In genomic region chr1:245512980-245513578, GRCh38 we compare ENCODE assay signal across 9 cellular contexts.
A peak's percentile ranks its signal among the peaks of the same experiment; 100 is the strongest.
DNase-seq lines count a peak whose midpoint lies in the region; ATAC-seq and TF ChIP-seq lines count a peak whose summit lies in the region.
"Had no signal": no experiment of that assay in that cellular context is flagged by ENCODE, and none has a peak within 500 bp of the region (broad histone marks: within the 10 kb centered on the region; RNA-seq: fewer than 3 reads in every experiment).

No MANE protein-coding gene starts in this region.

- H3K4me3 ChIP-seq in GM12864 (ENCODE audit: low read depth, low read length) (no peak overlapping the region), fibroblast of the aortic adventitia (ENCODE audit: low read depth, low read length) (peak overlapping the region; percentile 44)

- peak; percentile 51 for DNase-seq in 8988T
- DNase-seq in GM12864 (ENCODE audit: low read depth), result no peak
- DNase-seq in NCI-H748 treated with DMSO at 0.1 percent for 48 hours (lab: John Stamatoyannopoulos, UW), result peak; percentile 5
- peak; percentile 42 for DNase-seq in fibroblast of the aortic adventitia (ENCODE audit: low read depth)
- no peak for DNase-seq in NCI-H2196 treated with DMSO at 0.1 percent for 48 hours (lab: John Stamatoyannopoulos, UW; ENCODE audit: unreplicated experiment)
- DNase-seq in left lobe of liver (ENCODE audit: low spot score), result no peak
- DNase-seq: stimulated activated CD4-positive, alpha-beta T cell treated with anti-CD3 and anti-CD28 coated beads, Interleukin-2, amount 100 ng/mL, for 24 hours had no signal

- peak; percentile 17 for TF ChIP-seq CTCF in GM12864 (IDR thresholded peaks at IDR 0.05; ENCODE audit: low read depth, low read length, missing control alignments)
- peak; percentile 52 for TF ChIP-seq CTCF in fibroblast of the aortic adventitia (IDR thresholded peaks at IDR 0.05; ENCODE audit: insufficient read depth, low read length)

- ATAC-seq in GM18873 (IDR thresholded peaks at IDR 0.05; ENCODE audit: low FRiP score, unreplicated experiment) (no peak), left lobe of liver (no peak), HG02642 (IDR thresholded peaks at IDR 0.05; ENCODE audit: poor library complexity, unreplicated experiment) (no peak)

Comparison
In these comparisons a context has a peak if more than half of its experiments do, and no peak if none do; other contexts are left out.
1. DNase-seq: peak in 8988T (single experiment), NCI-H748 treated with DMSO at 0.1 percent for 48 hours (single experiment) and fibroblast of the aortic adventitia (single experiment); none in GM12864 (single experiment), NCI-H2196 treated with DMSO at 0.1 percent for 48 hours (single experiment) and left lobe of liver (single experiment).